23 cellular contexts compared by ENCODE assay signal in the genomic region with DNA sequence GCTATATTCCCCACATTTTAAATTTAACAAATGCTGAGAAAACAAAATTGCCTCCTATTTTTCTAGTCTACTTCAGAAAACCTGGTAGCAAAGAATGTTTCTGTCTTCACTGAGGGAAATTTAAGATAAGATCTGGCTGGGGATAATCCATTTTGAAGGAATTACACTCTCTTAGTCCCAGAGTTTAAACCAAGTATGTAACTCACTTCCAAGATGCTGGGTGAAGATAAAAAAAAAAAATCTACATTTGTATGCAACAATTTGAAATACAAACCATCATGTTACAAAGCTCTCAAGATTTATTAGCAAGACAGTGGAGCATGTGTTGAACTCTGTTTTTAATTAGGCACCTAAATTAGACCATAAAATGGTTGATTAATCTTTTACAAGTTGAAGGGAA. TPM values are rescaled to one million over a fixed set of nuclear protein-coding genes. Genes with fewer than 3 reads are reported as not detected.
DNase-seq lines count a peak whose midpoint lies in the region; ATAC-seq, FAIRE-seq and TF ChIP-seq lines count a peak whose summit lies in the region.
"Had no signal": no experiment of that assay in that cellular context is flagged by ENCODE, and none has a peak within 500 bp of the region (broad histone marks: within the 10 kb centered on the region; RNA-seq: fewer than 3 reads in every experiment).

No MANE protein-coding gene starts in this region.

- peaks cover 90% of the 10 kb centered on the region for H3K79me2 ChIP-seq in neural progenitor cell (ENCODE audit: low read depth)
- H3K79me2 ChIP-seq: parathyroid adenoma had no signal

- H3K27ac Mint-ChIP-seq in CD4-positive, CD25-positive, alpha-beta regulatory T cell = peak overlapping the region; percentile 29 to 62 (median 35)
- no peak overlapping the region for H3K27ac Mint-ChIP-seq in neural progenitor cell

- H3K4me1 ChIP-seq in CD4-positive, CD25-positive, alpha-beta regulatory T cell (ENCODE audit: control insufficient read depth, insufficient read depth, low read length, poor library complexity, severe bottlenecking) = peaks cover 81% of the 10 kb centered on the region
- H3K4me1 ChIP-seq in neural progenitor cell = peaks cover 53% of the 10 kb centered on the region
- H3K4me1 ChIP-seq: parathyroid adenoma had no signal

- ATAC-seq in CD4-positive, CD25-positive, alpha-beta regulatory T cell (ENCODE audit: low read depth in 2 of 2) = no peak
- ATAC-seq in HG02885 (IDR thresholded peaks at IDR 0.05; ENCODE audit: poor library complexity, unreplicated experiment) = no peak
- ATAC-seq: HCT116, left lung, Panc1 had no signal

- H2AFZ ChIP-seq in neural progenitor cell (replicated peaks) = no peak overlapping the region
- H2AFZ ChIP-seq: parathyroid adenoma had no signal

- H3K4me2 ChIP-seq in neural progenitor cell = no peak overlapping the region

- H3K36me3 ChIP-seq in CD4-positive, CD25-positive, alpha-beta regulatory T cell (ENCODE audit: control insufficient read depth, insufficient read depth, low read length) = peaks cover 17% of the 10 kb centered on the region
- no peaks in the 10 kb centered on the region for H3K36me3 ChIP-seq in neural progenitor cell
- H3K36me3 ChIP-seq: left lung, sigmoid colon had no signal

- no peak for FAIRE-seq in HTR-8/SVneo (lab: Jason Lieb, UNC)
- FAIRE-seq: urothelium cell line had no signal

- H3K9me3 Mint-ChIP-seq in CD4-positive, CD25-positive, alpha-beta regulatory T cell = peaks cover 0 to 3% (median 0%) of the 10 kb centered on the region in 7 donors
- H3K9me3 Mint-ChIP-seq in neural progenitor cell = no peaks in the 10 kb centered on the region

- no peak for DNase-seq in CD4-positive, CD25-positive, alpha-beta regulatory T cell
- DNase-seq in M059J (ENCODE audit: low read depth) (peak; percentile 22), choroid plexus epithelial cell (ENCODE audit: low read depth) (peak; percentile 10), neural progenitor cell (ENCODE audit: low spot score) (no peak), dorsolateral prefrontal cortex (no peak), HuH-7.5 (ENCODE audit: low spot score) (no peak), HTR-8/SVneo (ENCODE audit: insufficient read length, low spot score) (no peak)
- DNase-seq: activated CD4-positive, alpha-beta T cell treated with anti-CD3 and anti-CD28 coated beads, Interleukin-2, amount 50 U/mL, for 1 hour; activated CD8-positive, alpha-beta memory T cell treated with anti-CD3 and anti-CD28 coated beads, Interleukin-2, amount 50 U/mL, for 48 hours; activated naive CD4-positive, alpha-beta T cell; AML-193; Calu3; left lung; NCI-H1417; NCI-H774; sigmoid colon; stimulated activated CD4-positive, alpha-beta T cell treated with anti-CD3 and anti-CD28 coated beads, Interleukin-2, amount 100 ng/mL, for 48 hours had no signal

- intact Hi-C loops in dorsolateral prefrontal cortex (cut with DNase I) = loop anchor here (5.0 to 10.0 kb wide), 3 partner anchors 618 to 972 kb away; no protein-coding TSS in a partner anchor

- H3F3A ChIP-seq in neural progenitor cell (ENCODE audit: low read depth) = peaks cover 13% of the 10 kb centered on the region

- peaks cover 29% of the 10 kb centered on the region for H3K36me3 Mint-ChIP-seq in CD4-positive, CD25-positive, alpha-beta regulatory T cell
- H3K36me3 Mint-ChIP-seq in neural progenitor cell = peaks cover 3% of the 10 kb centered on the region

- peaks cover 4% of the 10 kb centered on the region for H3K27me3 Mint-ChIP-seq in CD4-positive, CD25-positive, alpha-beta regulatory T cell
- peaks cover 18% of the 10 kb centered on the region for H3K27me3 Mint-ChIP-seq in neural progenitor cell (ENCODE audit: insufficient read depth, low read depth)

- peak overlapping the region; percentile 59 to 99 (median 93) for H3K4me3 Mint-ChIP-seq in CD4-positive, CD25-positive, alpha-beta regulatory T cell
- peak overlapping the region; percentile 37 for H3K4me3 Mint-ChIP-seq in neural progenitor cell

- H3K4me1 Mint-ChIP-seq in CD4-positive, CD25-positive, alpha-beta regulatory T cell = peaks cover 27 to 73% (median 50%) of the 10 kb centered on the region in 4 donors
- H3K4me1 Mint-ChIP-seq in neural progenitor cell = peaks cover 55% of the 10 kb centered on the region

- H3K9me3 ChIP-seq in CD4-positive, CD25-positive, alpha-beta regulatory T cell (ENCODE audit: control insufficient read depth in 2 of 2, low read length in 2 of 2) = no peaks in the 10 kb centered on the region
- H3K9me3 ChIP-seq in neural progenitor cell (ENCODE audit: low read depth) = no peaks in the 10 kb centered on the region
- H3K9me3 ChIP-seq: left lung, sigmoid colon had no signal

- TF ChIP-seq CTCF in choroid plexus epithelial cell (conservative IDR thresholded peaks at IDR 0.05; ENCODE audit: low read depth, low read length) (no peak), neural progenitor cell (IDR thresholded peaks at IDR 0.05) (no peak), dorsolateral prefrontal cortex (IDR thresholded peaks at IDR 0.05 in 54 of 56, conservative IDR thresholded peaks at IDR 0.05 in 2 of 56; ENCODE audit: low read depth in 1 of 56, partially characterized antibody in 56 of 56) (no peak)

- H3K27me3 ChIP-seq in CD4-positive, CD25-positive, alpha-beta regulatory T cell (ENCODE audit: control insufficient read depth, insufficient read depth, low read length) = no peaks in the 10 kb centered on the region
- H3K27me3 ChIP-seq in neural progenitor cell (peaks cover 61% of the 10 kb centered on the region), dorsolateral prefrontal cortex (peaks cover 7 to 100% (median 87%) of the 10 kb centered on the region in 45 donors)

- H3K9ac ChIP-seq in neural progenitor cell = no peak overlapping the region
- H3K9ac ChIP-seq: parathyroid adenoma had no signal

- H3K27ac ChIP-seq in CD4-positive, CD25-positive, alpha-beta regulatory T cell (ENCODE audit: insufficient read depth, low read length, poor library complexity, severe bottlenecking) = peak overlapping the region; percentile 84
- H3K27ac ChIP-seq in neural progenitor cell = no peak overlapping the region
- no peak overlapping the region for H3K27ac ChIP-seq in dorsolateral prefrontal cortex
- H3K27ac ChIP-seq: epithelial cell of prostate, left lung, parathyroid adenoma, sigmoid colon had no signal

- H4K20me1 ChIP-seq in neural progenitor cell (ENCODE audit: low read depth) = peaks cover 63% of the 10 kb centered on the region

- peak overlapping the region; percentile 86 for H3K4me3 ChIP-seq in CD4-positive, CD25-positive, alpha-beta regulatory T cell (ENCODE audit: low read depth, low read length)
- H3K4me3 ChIP-seq in choroid plexus epithelial cell (ENCODE audit: low read depth, low read length) = no peak overlapping the region
- H3K4me3 ChIP-seq in neural progenitor cell = no peak overlapping the region
- no peak overlapping the region for H3K4me3 ChIP-seq in dorsolateral prefrontal cortex
- H3K4me3 ChIP-seq: left lung, sigmoid colon had no signal

RNA-seq across cellular contexts. Expression of gene HS3ST3B1, which starts 5.7 kb away (rescaled TPM):
- 47.8 TPM for total RNA-seq in CD4-positive, CD25-positive, alpha-beta regulatory T cell
- 10 to 100 TPM; 22.7 to 36.9 (median 25.0) TPM for polyA plus RNA-seq in CD4-positive, CD25-positive, alpha-beta regulatory T cell
- total RNA-seq in M059J (2014; rRNA removed; shearing (Covaris generic)) = 3.3 and 8.2 TPM in 2 replicates
- total RNA-seq in neural progenitor cell (ENCODE audit: low replicate concordance) (21.2 and 21.5 TPM in 2 replicates), dorsolateral prefrontal cortex (10 to 100 TPM in 1 of 120 experiments, 1 to 10 TPM in 110, under 1 TPM in 9; 0.41 to 18.5 (median 1.9) TPM)

Comparison
In these comparisons a context has a peak if more than half of its experiments do, and no peak if none do; other contexts are left out.
1. DNase-seq: peak in M059J (single experiment) and choroid plexus epithelial cell (single experiment); none in CD4-positive, CD25-positive, alpha-beta regulatory T cell (0 of 3), neural progenitor cell (single experiment), dorsolateral prefrontal cortex (0 of 10), HuH-7.5 (single experiment) and HTR-8/SVneo (single experiment).